Comparison of ENCODE assay signal across 17 cellular contexts in genomic region chr2:43270930-43271615, GRCh38. TPM values are rescaled to one million over a fixed set of nuclear protein-coding genes. Genes with fewer than 3 reads are reported as not detected.
DNase-seq lines count a peak whose midpoint lies in the region; ATAC-seq, FAIRE-seq and TF ChIP-seq lines count a peak whose summit lies in the region.
"Had no signal": no experiment of that assay in that cellular context is flagged by ENCODE, and none has a peak within 500 bp of the region (broad histone marks: within the 10 kb centered on the region; RNA-seq: fewer than 3 reads in every experiment).

No MANE protein-coding gene starts in this region.

- H2BK5ac ChIP-seq in mesenchymal stem cell (ENCODE audit: low read depth, low read length, poor library complexity, severe bottlenecking): no peak overlapping the region

- H3K14ac ChIP-seq in mesenchymal stem cell (ENCODE audit: low read length in 2 of 2): no peak overlapping the region

- in situ Hi-C loops in astrocyte of the spinal cord (cut with HindIII; ENCODE audit: low sequenced_read_pairs): no loop called here

- no peaks in the 10 kb centered on the region for H3K79me1 ChIP-seq in mesenchymal stem cell (replicated peaks; ENCODE audit: low read length, poor library complexity, severe bottlenecking)

- H3K36me3 ChIP-seq in right atrium auricular region: no peaks in the 10 kb centered on the region
- peaks cover 0 to 12% of the 10 kb centered on the region in 2 experiments for H3K36me3 ChIP-seq in mesenchymal stem cell (ENCODE audit: control insufficient read depth in 1 of 2, insufficient read depth in 2 of 2, low read depth in 1 of 2, low read length in 2 of 2)
- H3K36me3 ChIP-seq: pancreas had no signal

- H2AFZ ChIP-seq in mesenchymal stem cell (ENCODE audit: low read depth, low read length): no peak overlapping the region
- H2AFZ ChIP-seq: hepatocyte had no signal

- H2BK15ac ChIP-seq in mesenchymal stem cell (ENCODE audit: low read depth, poor library complexity, severe bottlenecking): no peak overlapping the region

- DNase-seq in right atrium auricular region (ENCODE audit: low spot score) (no peak), left cardiac atrium (no peak), astrocyte of the spinal cord (ENCODE audit: low read depth, low spot score) (no peak), mesenchymal stem cell (peak; percentile 13), NCI-H526 treated with DMSO at 0.1 percent for 48 hours (lab: John Stamatoyannopoulos, UW) (no peak), GM20000 (ENCODE audit: low spot score) (no peak), frontal cortex (ENCODE audit: low spot score in 2 of 2) (no peak), medulla oblongata (ENCODE audit: extremely low spot score) (no peak)
- DNase-seq: activated CD4-positive, alpha-beta T cell treated with anti-CD3 and anti-CD28 coated beads, Interleukin-2, amount 10 ng/mL, durations not matched to agents 24 days and 14 days; COR-L47; kidney glomerular epithelial cell; NCI-H1694 treated with DMSO at 0.1 percent for 48 hours; NCI-H69 had no signal

- peak overlapping the region; percentile 86 to 90 for H3K27ac ChIP-seq in right atrium auricular region
- no peak overlapping the region for H3K27ac ChIP-seq in mesenchymal stem cell (ENCODE audit: low read length, poor library complexity, severe bottlenecking)
- H3K27ac ChIP-seq: pancreas had no signal

- no peak overlapping the region for H3K4ac ChIP-seq in mesenchymal stem cell (ENCODE audit: low read depth in 1 of 2, low read length in 2 of 2)

- H3K4me1 ChIP-seq in right atrium auricular region (peaks cover 5 to 67% of the 10 kb centered on the region in 2 donors), mesenchymal stem cell (ENCODE audit: control insufficient read depth, insufficient read depth, low read depth, low read length) (peaks cover 29% of the 10 kb centered on the region)
- H3K4me1 ChIP-seq: pancreas had no signal

- no peak overlapping the region for H3K18ac ChIP-seq in mesenchymal stem cell (ENCODE audit: low read depth in 1 of 2, low read length in 2 of 2)

- TF ChIP-seq CTCF in right atrium auricular region (IDR thresholded peaks at IDR 0.05) (no peak), astrocyte of the spinal cord (IDR thresholded peaks at IDR 0.05; ENCODE audit: low read depth, low read length) (peak; percentile 11), GM20000 (IDR thresholded peaks at IDR 0.05; ENCODE audit: extremely low read depth, missing control alignments) (no peak)

- H2BK120ac ChIP-seq in mesenchymal stem cell (ENCODE audit: low read depth, low read length): no peak overlapping the region

- H3K9ac ChIP-seq in mesenchymal stem cell (ENCODE audit: low read length): no peak overlapping the region

- no peaks in the 10 kb centered on the region for H3K9me3 ChIP-seq in right atrium auricular region
- H3K9me3 ChIP-seq in mesenchymal stem cell (ENCODE audit: control insufficient read depth, low read length): no peaks in the 10 kb centered on the region
- H3K9me3 ChIP-seq: pancreas had no signal

- H3K27me3 ChIP-seq in right atrium auricular region: no peaks in the 10 kb centered on the region
- H3K27me3 ChIP-seq in mesenchymal stem cell (ENCODE audit: control insufficient read depth in 1 of 2, insufficient read depth in 1 of 2, low read length in 2 of 2): no peaks in the 10 kb centered on the region
- H3K27me3 ChIP-seq: hepatocyte, pancreas had no signal

- peak overlapping the region; percentile 0 to 91 for H2BK12ac ChIP-seq in mesenchymal stem cell (ENCODE audit: low read length in 2 of 2)

- no peak overlapping the region for H3K4me2 ChIP-seq in mesenchymal stem cell (ENCODE audit: low read length, poor library complexity, severe bottlenecking)
- H3K4me2 ChIP-seq: hepatocyte had no signal

- WGBS in mesenchymal stem cell: 97% methylated on average over 4 of the region's 4 CpGs

- no peak overlapping the region for H4K8ac ChIP-seq in mesenchymal stem cell (ENCODE audit: low read length)

- H2AK5ac ChIP-seq in mesenchymal stem cell (ENCODE audit: low read length, severe bottlenecking): no peak overlapping the region

- FAIRE-seq in frontal cortex (lab: Jason Lieb, UNC): no peak
- FAIRE-seq: endothelial cell of umbilical vein, G401.6, pancreas had no signal

- intact Hi-C loops in left cardiac atrium (cut with DNase I): no loop called here

- H4K91ac ChIP-seq in mesenchymal stem cell (ENCODE audit: low read length): no peak overlapping the region

- ATAC-seq in left cardiac atrium: no peak

- H3K23ac ChIP-seq in mesenchymal stem cell (ENCODE audit: low read length in 2 of 2): no peak overlapping the region

- no peak overlapping the region for H3K4me3 ChIP-seq in right atrium auricular region
- H3K4me3 ChIP-seq in astrocyte of the spinal cord (ENCODE audit: low read depth, low read length): no peak overlapping the region
- H3K4me3 ChIP-seq in mesenchymal stem cell (ENCODE audit: insufficient read depth in 1 of 2, low read depth in 1 of 2, low read length in 2 of 2): no peak overlapping the region
- H3K4me3 ChIP-seq: hepatocyte, pancreas had no signal

RNA-seq across cellular contexts. Expression of gene ZFP36L2, which starts 44.7 kb away (rescaled TPM):
- total RNA-seq in right atrium auricular region (10 to 100 TPM; 43.2 to 47.3 TPM), left cardiac atrium (10 to 100 TPM; 64.0 to 82.1 TPM), frontal cortex (2.4 TPM)
- 88.2 TPM for polyA plus RNA-seq in mesenchymal stem cell (2013, experiment 1 of 2)
- 85.9 TPM for polyA plus RNA-seq in mesenchymal stem cell (2013, experiment 2 of 2)

Comparison
In these comparisons a context has a peak if more than half of its experiments do, and no peak if none do; other contexts are left out.
1. RNA of gene ZFP36L2, which starts 44.7 kb away (total RNA-seq): 64.0 to 82.1 TPM in left cardiac atrium and 43.2 to 47.3 TPM in right atrium auricular region; 2.4 TPM in frontal cortex (single experiment); every median in the first group is over 10 times any median in the second.